In the genomic region with DNA sequence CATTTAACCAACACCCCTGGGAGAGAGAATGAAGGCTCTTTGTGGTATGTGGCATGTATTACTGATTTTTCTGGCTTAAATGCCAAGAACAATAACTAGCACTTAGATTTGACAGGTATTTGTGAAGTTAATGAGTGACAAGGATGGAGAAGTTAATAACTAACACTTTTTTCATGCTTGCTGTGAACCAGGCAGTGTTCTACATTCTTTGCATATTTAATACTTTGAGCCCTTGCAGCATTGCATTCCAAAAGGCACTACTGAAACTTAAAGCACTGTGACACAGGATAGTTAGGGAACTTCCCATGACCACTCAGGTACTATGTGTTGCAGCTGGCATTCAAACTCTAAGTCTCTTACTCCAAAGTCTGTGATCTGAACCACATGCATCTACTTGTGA, we compare ENCODE assay signal across 13 cellular contexts.
DNase-seq lines count a peak whose midpoint lies in the region; ATAC-seq and TF ChIP-seq lines count a peak whose summit lies in the region.
"Had no signal": no experiment of that assay in that cellular context is flagged by ENCODE, and none has a peak within 500 bp of the region (broad histone marks: within the 10 kb centered on the region; RNA-seq: fewer than 3 reads in every experiment).

No MANE protein-coding gene starts in this region.

- H3K4me3 ChIP-seq in choroid plexus epithelial cell (ENCODE audit: low read depth, low read length), result no peak overlapping the region
- H3K4me3 ChIP-seq: neural progenitor cell had no signal

- DNase-seq in DMS53 (lab: John Stamatoyannopoulos, UW) (peak; percentile 22), DMS53 treated with DMSO at 0.1 percent for 48 hours (lab: John Stamatoyannopoulos, UW; ENCODE audit: unreplicated experiment) (no peak), choroid plexus epithelial cell (ENCODE audit: low read depth) (peak; percentile 5), retina (no peak), GM13977 (ENCODE audit: low spot score) (no peak), NCI-H345 treated with DMSO at 0.1 percent for 48 hours (lab: John Stamatoyannopoulos, UW; ENCODE audit: unreplicated experiment) (no peak)
- no peak for DNase-seq in naive thymus-derived CD8-positive, alpha-beta T cell
- DNase-seq: activated B cell treated with CpG ODN at 0.5 μM for 24 hours, DMS79 treated with DMSO at 0.1 percent for 48 hours, Right ventricle myocardium superior had no signal

- POLR2A ChIA-PET in naive thymus-derived CD8-positive, alpha-beta T cell (lab: Charles Lee), result no interaction called here

- no peaks in the 10 kb centered on the region for H3K36me3 Mint-ChIP-seq in naive thymus-derived CD8-positive, alpha-beta T cell
- H3K36me3 Mint-ChIP-seq: neural progenitor cell had no signal

- no peaks in the 10 kb centered on the region for H3K27me3 Mint-ChIP-seq in naive thymus-derived CD8-positive, alpha-beta T cell
- H3K27me3 Mint-ChIP-seq: activated B cell treated with CpG ODN at 0.5 μM for 24 hours; central memory CD8-positive, alpha-beta T cell had no signal

- peak; percentile 76 for ATAC-seq in HG03066 (IDR thresholded peaks at IDR 0.05; ENCODE audit: low read depth, unreplicated experiment)
- no peak for ATAC-seq in naive thymus-derived CD8-positive, alpha-beta T cell

- no peaks in the 10 kb centered on the region for H3K4me1 Mint-ChIP-seq in naive thymus-derived CD8-positive, alpha-beta T cell
- H3K4me1 Mint-ChIP-seq: activated B cell treated with CpG ODN at 0.5 μM for 24 hours; central memory CD8-positive, alpha-beta T cell had no signal

- no peak for TF ChIP-seq CTCF in choroid plexus epithelial cell (conservative IDR thresholded peaks at IDR 0.05; ENCODE audit: low read depth, low read length)
- no peak for TF ChIP-seq CTCF in GM13977 (IDR thresholded peaks at IDR 0.05; ENCODE audit: extremely low read depth, insufficient read depth, missing control alignments)

- in situ Hi-C loops in GM13977 (cut with MboI; ENCODE audit: low pct_unique_long_range_greater_than_20kb, low sequenced_read_pairs, unreplicated experiment), result no loop called here

- peaks cover 0 to 4% (median 0%) of the 10 kb centered on the region in 9 donors for H3K9me3 Mint-ChIP-seq in naive thymus-derived CD8-positive, alpha-beta T cell
- H3K9me3 Mint-ChIP-seq: neural progenitor cell had no signal

- H3K4me3 Mint-ChIP-seq in naive thymus-derived CD8-positive, alpha-beta T cell, result no peak overlapping the region
- H3K4me3 Mint-ChIP-seq: activated B cell treated with CpG ODN at 0.5 μM for 24 hours; central memory CD8-positive, alpha-beta T cell; neural progenitor cell had no signal

- H3K27ac Mint-ChIP-seq in naive thymus-derived CD8-positive, alpha-beta T cell, result no peak overlapping the region
- H3K27ac Mint-ChIP-seq: activated B cell treated with CpG ODN at 0.5 μM for 24 hours, neural progenitor cell had no signal

Comparison
In these comparisons a context has a peak if more than half of its experiments do, and no peak if none do; other contexts are left out.
1. DNase-seq: peak in DMS53 (single experiment) and choroid plexus epithelial cell (single experiment); none in DMS53 treated with DMSO at 0.1 percent for 48 hours (single experiment), retina (single experiment), naive thymus-derived CD8-positive, alpha-beta T cell (0 of 10), GM13977 (single experiment) and NCI-H345 treated with DMSO at 0.1 percent for 48 hours (single experiment).